In genomic region chr10:62130948-62131347, GRCh38 we compare ENCODE assay signal across 11 cellular contexts.
DNase-seq lines count a peak whose midpoint lies in the region; ATAC-seq and TF ChIP-seq lines count a peak whose summit lies in the region.
"Had no signal": no experiment of that assay in that cellular context is flagged by ENCODE, and none has a peak within 500 bp of the region (broad histone marks: within the 10 kb centered on the region; RNA-seq: fewer than 3 reads in every experiment).

No MANE protein-coding gene starts in this region.

- H3F3A ChIP-seq in GM23338 (replicated peaks; ENCODE audit: low read depth), result no peaks in the 10 kb centered on the region

- H3K27me3 Mint-ChIP-seq in GM23338 (ENCODE audit: insufficient read depth, low read depth, poor library complexity), result no peaks in the 10 kb centered on the region
- no peaks in the 10 kb centered on the region for H3K27me3 Mint-ChIP-seq in activated B cell treated with CpG ODN at 0.5 μM for 24 hours

- H3K27me3 ChIP-seq in GM23338 (ENCODE audit: insufficient read depth), result no peaks in the 10 kb centered on the region
- no peaks in the 10 kb centered on the region for H3K27me3 ChIP-seq in gastrocnemius medialis

- no peak for TF ChIP-seq POLR2A in gastrocnemius medialis (IDR thresholded peaks at IDR 0.05)

- H3K4me3 ChIP-seq in GM23338 (no peak overlapping the region), gastrocnemius medialis (no peak overlapping the region)

- no peaks in the 10 kb centered on the region for H3K9me2 ChIP-seq in GM23338 (ENCODE audit: insufficient read depth)

- H3K9me3 ChIP-seq in gastrocnemius medialis, result no peaks in the 10 kb centered on the region

- in situ Hi-C loops in gastrocnemius medialis (cut with MboI; ENCODE audit: low sequenced_read_pairs in 4 of 4), result no loop called here

- H3K27ac ChIP-seq in GM23338 (ENCODE audit: low read depth), result no peak overlapping the region
- H3K27ac ChIP-seq in gastrocnemius medialis, result peak overlapping the region in 3 of 4 donors; percentile 10 to 41 (median 24)

- H3K4me2 ChIP-seq in GM23338, result no peak overlapping the region

- POLR2A ChIA-PET in activated B cell treated with CpG ODN at 0.5 μM for 24 hours (lab: Charles Lee), result no interaction called here

- H3K4me3 Mint-ChIP-seq in GM23338 (no peak overlapping the region), activated B cell treated with CpG ODN at 0.5 μM for 24 hours (no peak overlapping the region)
- H3K4me3 Mint-ChIP-seq: T-helper 2 cell treated with Interferon-gamma antibody and Interleukin-4, amounts not matched to agents 5 μg/mL and 100 μg/mL, for 36 hours had no signal

- H3K9me3 Mint-ChIP-seq in GM23338 (peaks cover 10% of the 10 kb centered on the region; the same call in 2 of the 3 replicates), activated B cell treated with CpG ODN at 0.5 μM for 24 hours (peaks cover 4% of the 10 kb centered on the region)

- H3K4me1 ChIP-seq in GM23338 (ENCODE audit: insufficient read depth) (no peaks in the 10 kb centered on the region), gastrocnemius medialis (peaks cover 0 to 4% of the 10 kb centered on the region in 2 donors)

- H3K27ac Mint-ChIP-seq in GM23338, result no peak overlapping the region
- peak overlapping the region; percentile 12 for H3K27ac Mint-ChIP-seq in activated B cell treated with CpG ODN at 0.5 μM for 24 hours
- H3K27ac Mint-ChIP-seq: T-helper 2 cell treated with Interferon-gamma antibody and Interleukin-4, amounts not matched to agents 5 μg/mL and 100 μg/mL, for 36 hours had no signal

- no peaks in the 10 kb centered on the region for H3K79me2 ChIP-seq in GM23338 (replicated peaks; ENCODE audit: insufficient read depth)

- TF ChIP-seq CTCF in GM23338 (conservative IDR thresholded peaks at IDR 0.05; ENCODE audit: low read depth in 2 of 2) (no peak), activated B cell treated with CpG ODN at 0.5 μM for 24 hours (IDR thresholded peaks at IDR 0.05) (no peak), gastrocnemius medialis (IDR thresholded peaks at IDR 0.05 in 4 of 5, conservative IDR thresholded peaks at IDR 0.05 in 1 of 5) (no peak)

- H3K4me1 Mint-ChIP-seq in GM23338 (no peaks in the 10 kb centered on the region), activated B cell treated with CpG ODN at 0.5 μM for 24 hours (peaks cover 6% of the 10 kb centered on the region)

- no peaks in the 10 kb centered on the region for H4K20me1 ChIP-seq in GM23338 (replicated peaks; ENCODE audit: insufficient read depth)

- CTCF ChIA-PET in activated B cell treated with CpG ODN at 0.5 μM for 24 hours (lab: Charles Lee), result no interaction called here

- DNase-seq in GM23338 (ENCODE audit: low spot score), result no peak
- DNase-seq in activated B cell treated with CpG ODN at 0.5 μM for 24 hours, result no peak
- DNase-seq in fibroblast of the conjunctiva (ENCODE audit: low read depth), result peak; percentile 75
- no peak for DNase-seq in gastrocnemius medialis
- DNase-seq in medulla oblongata (ENCODE audit: extremely low spot score), result no peak
- no peak for DNase-seq in NCI-H2081 (lab: John Stamatoyannopoulos, UW)
- DNase-seq in globus pallidus (ENCODE audit: low spot score), result no peak
- DNase-seq: DMS79, head of caudate nucleus had no signal

- peak overlapping the region; percentile 43; the same call in 1 of the 2 replicates for H2AFZ ChIP-seq in GM23338

- no peaks in the 10 kb centered on the region for H3K36me3 ChIP-seq in GM23338 (ENCODE audit: insufficient read depth)
- no peaks in the 10 kb centered on the region for H3K36me3 ChIP-seq in gastrocnemius medialis

- ATAC-seq in GM23338 (no peak), activated B cell treated with CpG ODN at 0.5 μM for 24 hours (ENCODE audit: low read depth) (no peak), gastrocnemius medialis (peak; percentile 30 to 41), HG02840 (IDR thresholded peaks at IDR 0.05; ENCODE audit: low FRiP score, unreplicated experiment) (no peak)

- intact Hi-C loops in activated B cell treated with CpG ODN at 0.5 μM for 24 hours (cut with micrococcal nuclease), result no loop called here
- intact Hi-C loops in gastrocnemius medialis (cut with DNase I; ENCODE audit: low total_unique reads), result no loop called here

- peaks cover 3% of the 10 kb centered on the region; the same call in 2 of the 3 replicates for H3K36me3 Mint-ChIP-seq in GM23338 (ENCODE audit: low read depth)
- peaks cover 2% of the 10 kb centered on the region for H3K36me3 Mint-ChIP-seq in activated B cell treated with CpG ODN at 0.5 μM for 24 hours (ENCODE audit: low read depth)

TF ChIP-seq in GM23338, 12 proteins besides CTCF, POLR2A, EP300 and RAD21:
- TF ChIP-seq STAT1 (IDR thresholded peaks at IDR 0.05; ENCODE audit: unreplicated experiment) (no peak), CREB1 (CRISPR knock-in tag; IDR thresholded peaks at IDR 0.05; ENCODE audit: low read depth) (no peak), REST (IDR thresholded peaks at IDR 0.05; ENCODE audit: unreplicated experiment) (no peak), ZNF114 (CRISPR knock-in tag; IDR thresholded peaks at IDR 0.05) (no peak), ZNF331 (CRISPR knock-in tag; IDR thresholded peaks at IDR 0.05; ENCODE audit: low read depth) (no peak), JUNB (IDR thresholded peaks at IDR 0.05; ENCODE audit: unreplicated experiment) (no peak), ETS1 (IDR thresholded peaks at IDR 0.05) (no peak), EZH2 (IDR thresholded peaks at IDR 0.05; ENCODE audit: low read depth, unreplicated experiment) (no peak), EZH2phosphoT487 (IDR thresholded peaks at IDR 0.05; ENCODE audit: unreplicated experiment) (no peak)

Comparison
In these comparisons a context has a peak if more than half of its experiments do, and no peak if none do; other contexts are left out.
1. ATAC-seq: peak in gastrocnemius medialis (2 of 2); none in GM23338 (single experiment), activated B cell treated with CpG ODN at 0.5 μM for 24 hours (single experiment) and HG02840 (single experiment).